ENCODE assay signal across 1 cellular context in the genomic region with DNA sequence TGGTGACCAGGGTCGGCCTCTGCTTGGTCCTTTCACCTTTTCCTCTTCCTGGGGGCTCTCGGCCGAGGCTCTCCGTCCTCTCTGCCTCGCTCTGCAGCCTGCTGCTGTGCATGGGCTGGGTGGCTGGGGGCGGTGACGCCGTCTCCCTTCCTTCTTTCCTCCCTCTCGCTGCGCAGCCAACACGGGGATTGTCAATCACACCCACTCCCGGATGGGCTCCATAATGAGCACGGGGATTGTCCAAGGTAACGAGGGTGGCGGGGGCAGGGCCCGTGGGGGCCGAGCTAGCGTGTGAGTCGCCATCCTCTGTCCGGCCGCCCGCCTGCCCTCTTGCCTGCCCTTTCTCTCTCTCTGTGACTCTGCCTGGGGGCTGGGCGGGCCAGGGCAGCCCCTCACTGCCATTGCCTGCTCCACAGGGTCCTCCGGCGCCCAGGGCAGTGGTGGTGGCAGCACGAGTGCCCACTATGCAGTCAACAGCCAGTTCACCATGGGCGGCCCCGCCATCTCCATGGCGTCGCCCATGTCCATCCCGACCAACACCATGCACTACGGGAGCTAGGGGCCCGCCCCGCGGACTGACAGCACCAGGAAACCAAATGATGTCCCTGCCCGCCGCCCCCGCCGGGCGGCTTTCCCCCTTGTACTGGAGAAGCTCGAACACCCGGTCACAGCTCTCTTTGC.
A peak's percentile ranks its signal among the peaks of the same experiment; 100 is the strongest.
TF ChIP-seq lines count a peak whose summit lies in the region.

No MANE protein-coding gene starts in this region.

TF ChIP-seq in GM23338, 12 proteins besides CTCF, POLR2A, EP300 and RAD21:
- TF ChIP-seq, protein P1, sequence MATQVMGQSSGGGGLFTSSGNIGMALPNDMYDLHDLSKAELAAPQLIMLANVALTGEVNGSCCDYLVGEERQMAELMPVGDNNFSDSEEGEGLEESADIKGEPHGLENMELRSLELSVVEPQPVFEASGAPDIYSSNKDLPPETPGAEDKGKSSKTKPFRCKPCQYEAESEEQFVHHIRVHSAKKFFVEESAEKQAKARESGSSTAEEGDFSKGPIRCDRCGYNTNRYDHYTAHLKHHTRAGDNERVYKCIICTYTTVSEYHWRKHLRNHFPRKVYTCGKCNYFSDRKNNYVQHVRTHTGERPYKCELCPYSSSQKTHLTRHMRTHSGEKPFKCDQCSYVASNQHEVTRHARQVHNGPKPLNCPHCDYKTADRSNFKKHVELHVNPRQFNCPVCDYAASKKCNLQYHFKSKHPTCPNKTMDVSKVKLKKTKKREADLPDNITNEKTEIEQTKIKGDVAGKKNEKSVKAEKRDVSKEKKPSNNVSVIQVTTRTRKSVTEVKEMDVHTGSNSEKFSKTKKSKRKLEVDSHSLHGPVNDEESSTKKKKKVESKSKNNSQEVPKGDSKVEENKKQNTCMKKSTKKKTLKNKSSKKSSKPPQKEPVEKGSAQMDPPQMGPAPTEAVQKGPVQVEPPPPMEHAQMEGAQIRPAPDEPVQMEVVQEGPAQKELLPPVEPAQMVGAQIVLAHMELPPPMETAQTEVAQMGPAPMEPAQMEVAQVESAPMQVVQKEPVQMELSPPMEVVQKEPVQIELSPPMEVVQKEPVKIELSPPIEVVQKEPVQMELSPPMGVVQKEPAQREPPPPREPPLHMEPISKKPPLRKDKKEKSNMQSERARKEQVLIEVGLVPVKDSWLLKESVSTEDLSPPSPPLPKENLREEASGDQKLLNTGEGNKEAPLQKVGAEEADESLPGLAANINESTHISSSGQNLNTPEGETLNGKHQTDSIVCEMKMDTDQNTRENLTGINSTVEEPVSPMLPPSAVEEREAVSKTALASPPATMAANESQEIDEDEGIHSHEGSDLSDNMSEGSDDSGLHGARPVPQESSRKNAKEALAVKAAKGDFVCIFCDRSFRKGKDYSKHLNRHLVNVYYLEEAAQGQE (IDR thresholded peaks at IDR 0.05; ENCODE audit: unreplicated experiment) = no peak
- TF ChIP-seq POLR2AphosphoS5 (IDR thresholded peaks at IDR 0.05; ENCODE audit: low read depth) (peak; percentile 34; the same call in 1 of the 2 replicates), EZH2phosphoT487 (IDR thresholded peaks at IDR 0.05; ENCODE audit: unreplicated experiment) (no peak)
